Comparison of ENCODE assay signal across 20 cellular contexts in the genomic region with DNA sequence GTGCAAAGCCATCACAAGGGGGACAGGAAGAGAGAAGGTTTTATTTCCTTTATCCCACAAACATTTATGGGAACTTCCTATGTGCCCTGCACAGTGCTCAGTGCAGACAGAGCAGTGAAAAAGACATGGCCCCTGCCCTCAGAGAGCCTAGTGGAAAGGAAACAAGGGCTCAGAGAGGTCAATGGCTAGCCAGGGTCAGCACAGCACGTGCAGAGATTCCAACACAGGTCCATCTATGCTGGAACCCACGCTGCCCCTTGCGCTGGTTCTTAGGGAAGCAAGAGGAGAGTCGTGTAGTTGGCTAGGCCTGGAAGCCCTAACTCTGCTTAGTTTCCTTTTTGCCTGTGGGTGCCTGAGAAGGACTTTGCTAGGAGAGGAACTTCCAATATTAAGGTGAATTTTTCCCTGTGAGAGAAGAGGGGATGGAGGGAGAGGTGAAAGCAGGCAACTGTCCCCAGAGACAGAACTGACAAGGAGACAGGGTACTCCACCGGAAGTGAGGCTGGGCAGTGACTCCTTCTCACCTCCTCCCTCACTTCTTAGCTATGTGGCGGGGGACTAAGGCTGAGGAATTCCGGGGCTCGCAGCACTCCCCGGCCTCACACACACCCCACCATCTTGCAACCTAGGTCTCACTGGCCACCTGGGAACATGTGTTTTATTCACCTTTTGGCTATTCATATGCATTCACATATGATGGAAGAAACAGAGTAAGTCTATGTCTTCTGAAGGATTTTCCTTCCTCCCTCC. TPM values are rescaled to one million over a fixed set of nuclear protein-coding genes. Genes with fewer than 3 reads are reported as not detected.
DNase-seq lines count a peak whose midpoint lies in the region; ATAC-seq, FAIRE-seq and TF ChIP-seq lines count a peak whose summit lies in the region.
"Had no signal": no experiment of that assay in that cellular context is flagged by ENCODE, and none has a peak within 500 bp of the region (broad histone marks: within the 10 kb centered on the region; RNA-seq: fewer than 3 reads in every experiment).

No MANE protein-coding gene starts in this region.

- H3K4me2 ChIP-seq in IMR-90 (ENCODE audit: low read depth, low read length) = no peak overlapping the region
- H3K4me2 ChIP-seq in H1 (ENCODE audit: insufficient read depth in 1 of 2, low read depth in 2 of 2, low read length in 2 of 2) = no peak overlapping the region
- H3K4me2 ChIP-seq in osteoblast (ENCODE audit: insufficient read depth, low read length) = no peak overlapping the region
- H3K4me2 ChIP-seq: A549, KMS-11 had no signal

- peaks cover 17% of the 10 kb centered on the region for H3K36me3 ChIP-seq in CD4-positive, CD25-positive, alpha-beta regulatory T cell (ENCODE audit: control insufficient read depth, insufficient read depth, low read length)
- H3K36me3 ChIP-seq in IMR-90 (ENCODE audit: control insufficient read depth, insufficient read depth, low read length) (peaks cover 3% of the 10 kb centered on the region; the same call in 1 of the 2 replicates), H1 (ENCODE audit: control insufficient read depth in 2 of 4, insufficient read depth in 4 of 4, low read length in 3 of 4) (peaks cover 3 to 15% (median 9%) of the 10 kb centered on the region in 4 experiments; a peak in 4 of 8 replicates), psoas muscle (ENCODE audit: insufficient read depth in 1 of 2, low read depth in 1 of 2) (no peaks in the 10 kb centered on the region), osteoblast (ENCODE audit: insufficient read depth, low read length) (no peaks in the 10 kb centered on the region)
- H3K36me3 ChIP-seq: SJSA1 had no signal

- FAIRE-seq in H1 (lab: Jason Lieb, UNC) = no peak
- FAIRE-seq: A549, GM12891, GM19239 had no signal

- 77% methylated on average over 3 of the region's 9 CpGs; no CpG with 5 or more reads in 1 of the 2 experiments for WGBS in IMR-90 (ENCODE audit: extremely low coverage in 2 of 2, insufficient read length in 1 of 2), 2 experiments
- WGBS in H1 (ENCODE audit: extremely low coverage in 1 of 2, insufficient coverage in 1 of 2, insufficient read length in 1 of 2, insufficient replicate concordance in 2 of 2, low coverage in 1 of 2, low lambda C conversion rate in 2 of 2, missing lambda C conversion rate in 1 of 2), 2 experiments = 93% methylated on average over 9 of the region's 9 CpGs; no CpG with 5 or more reads in 1 of the 2 experiments
- 92 to 94% (median 93%) methylated on average over 9 of the region's 9 CpGs for WGBS in psoas muscle, 3 donors

- H2BK12ac ChIP-seq in H1 (ENCODE audit: low read depth, low read length) = no peak overlapping the region

- H3K79me2 ChIP-seq in H1 (ENCODE audit: control insufficient read depth in 1 of 2, insufficient read depth in 2 of 2, low read length in 2 of 2) = peaks cover 0 to 5% of the 10 kb centered on the region in 2 experiments; a peak in 1 of 4 replicates
- no peaks in the 10 kb centered on the region for H3K79me2 ChIP-seq in osteoblast (ENCODE audit: insufficient read depth, low read length)

- H2BK15ac ChIP-seq in IMR-90 (ENCODE audit: low read depth, low read length) (no peak overlapping the region), H1 (ENCODE audit: low read length) (no peak overlapping the region)

- H3K56ac ChIP-seq in IMR-90 (ENCODE audit: extremely low read depth, insufficient read depth, low read length) (no peak overlapping the region), H1 (replicated peaks; ENCODE audit: insufficient read length, low read depth, low read length) (no peak overlapping the region)

- H3K4me3 Mint-ChIP-seq in CD4-positive, CD25-positive, alpha-beta regulatory T cell = no peak overlapping the region

- H3K14ac ChIP-seq in IMR-90 (replicated peaks; ENCODE audit: low read depth, low read length) = no peak overlapping the region
- no peak overlapping the region for H3K14ac ChIP-seq in H1 (ENCODE audit: insufficient read length)

- H3K18ac ChIP-seq in IMR-90 (ENCODE audit: low read depth, low read length) (no peak overlapping the region), H1 (ENCODE audit: extremely low read depth, low read length) (peak overlapping the region; percentile 41; the same call in 1 of the 2 replicates)

- TF ChIP-seq RAD21 in IMR-90 (IDR thresholded peaks at IDR 0.05; ENCODE audit: low read length) = no peak
- no peak for TF ChIP-seq RAD21 in H1 (IDR thresholded peaks at IDR 0.05 in 1 of 2, conservative IDR thresholded peaks at IDR 0.05 in 1 of 2; ENCODE audit: low read depth in 2 of 2, low read length in 2 of 2)

- H4K91ac ChIP-seq in IMR-90 (ENCODE audit: insufficient read depth, low read depth, low read length) (no peak overlapping the region), H1 (replicated peaks; ENCODE audit: insufficient read length, low read length) (no peak overlapping the region)

- no peak overlapping the region for H3K23ac ChIP-seq in IMR-90 (ENCODE audit: low read depth, low read length)
- no peak overlapping the region for H3K23ac ChIP-seq in H1 (ENCODE audit: insufficient read length)

- TF ChIP-seq EP300 in H1 (IDR thresholded peaks at IDR 0.05; ENCODE audit: borderline replicate concordance in 1 of 2, low read depth in 2 of 2, low read length in 2 of 2) = no peak

- no peak overlapping the region for H2BK120ac ChIP-seq in IMR-90 (ENCODE audit: low read depth, low read length)
- H2BK120ac ChIP-seq in H1 (replicated peaks; ENCODE audit: low read depth, low read length) = no peak overlapping the region

- peak overlapping the region in 2 of 3 donors; percentile 2 to 52 for H3K27ac Mint-ChIP-seq in CD4-positive, CD25-positive, alpha-beta regulatory T cell

- peaks cover 0 to 2% (median 0%) of the 10 kb centered on the region in 7 donors for H3K9me3 Mint-ChIP-seq in CD4-positive, CD25-positive, alpha-beta regulatory T cell
- H3K9me3 Mint-ChIP-seq: CD4-positive, alpha-beta memory T cell had no signal

- in situ Hi-C loops in IMR-90 (cut with MboI; ENCODE audit: low sequenced_read_pairs) = no loop called here

- H3K27me3 Mint-ChIP-seq in CD4-positive, CD25-positive, alpha-beta regulatory T cell = no peaks in the 10 kb centered on the region
- H3K27me3 Mint-ChIP-seq: CD4-positive, alpha-beta memory T cell had no signal

- no peak for TF ChIP-seq CTCF in IMR-90 (conservative IDR thresholded peaks at IDR 0.05; ENCODE audit: low read depth, low read length)
- TF ChIP-seq CTCF in H1 (IDR thresholded peaks at IDR 0.05; ENCODE audit: control extremely low read depth in 1 of 3, insufficient read depth in 1 of 3, low read depth in 1 of 3, low read length in 3 of 3) = no peak
- no peak for TF ChIP-seq CTCF in psoas muscle (IDR thresholded peaks at IDR 0.05)
- no peak for TF ChIP-seq CTCF in osteoblast (IDR thresholded peaks at IDR 0.05; ENCODE audit: extremely low read depth, low read depth, low read length)

- no peak for DNase-seq in CD4-positive, CD25-positive, alpha-beta regulatory T cell
- DNase-seq in IMR-90 (no peak), H1 (ENCODE audit: low read depth in 1 of 2, low spot score in 2 of 2) (no peak), psoas muscle (no peak), osteoblast (ENCODE audit: insufficient read length, low spot score, missing footprints) (no peak), NCI-H774 (lab: John Stamatoyannopoulos, UW) (no peak)
- DNase-seq: Calu3; CD4-positive, alpha-beta memory T cell; EL; MV-4-11; NCI-H187 treated with DMSO at 0.1 percent for 48 hours; NCI-H2227 treated with DMSO at 0.1 percent for 48 hours; NCI-H510A treated with DMSO at 0.1 percent for 48 hours had no signal

- H2BK20ac ChIP-seq in IMR-90 (ENCODE audit: low read depth, low read length) = no peak overlapping the region
- H2BK20ac ChIP-seq in H1 (ENCODE audit: low read length) = no peak overlapping the region

- H3K23me2 ChIP-seq in H1 (ENCODE audit: low read depth, low read length) = no peaks in the 10 kb centered on the region

- H3K4ac ChIP-seq in IMR-90 (ENCODE audit: low read depth, low read length) (no peak overlapping the region), H1 (replicated peaks; ENCODE audit: insufficient read length, low read depth, low read length) (no peak overlapping the region)

- TF ChIP-seq POLR2A in IMR-90 (IDR thresholded peaks at IDR 0.05; ENCODE audit: low read depth, low read length) (no peak), H1 (IDR thresholded peaks at IDR 0.05; ENCODE audit: control extremely low read depth in 1 of 2, low read depth in 2 of 2, low read length in 2 of 2) (no peak)

- BruUV-seq in IMR-90 (replicated peaks; lab: Mats Ljungman, UMichigan) = no TSS peak

- H3K9me1 ChIP-seq in IMR-90 (ENCODE audit: insufficient read depth, low read length) = peaks cover 2% of the 10 kb centered on the region; the same call in 1 of the 2 replicates

- no peak overlapping the region for H3K4me3 ChIP-seq in CD4-positive, CD25-positive, alpha-beta regulatory T cell (ENCODE audit: low read depth, low read length)
- no peak overlapping the region for H3K4me3 ChIP-seq in IMR-90 (ENCODE audit: insufficient read depth, low read depth, low read length)
- H3K4me3 ChIP-seq in H1 (ENCODE audit: extremely low read depth in 1 of 4, insufficient read depth in 2 of 4, low read depth in 3 of 4, low read length in 4 of 4) = no peak overlapping the region
- H3K4me3 ChIP-seq in psoas muscle = no peak overlapping the region
- no peak overlapping the region for H3K4me3 ChIP-seq in osteoblast (ENCODE audit: insufficient read depth, low read length)
- H3K4me3 ChIP-seq: A549, SJSA1 had no signal

- H4K8ac ChIP-seq in IMR-90 (ENCODE audit: low read depth in 2 of 2, low read length in 2 of 2) = no peak overlapping the region
- H4K8ac ChIP-seq in H1 (ENCODE audit: extremely low read depth, insufficient read depth, low read length) = no peak overlapping the region

- no peak overlapping the region for H2AFZ ChIP-seq in IMR-90 (replicated peaks; ENCODE audit: low read length, poor library complexity)
- H2AFZ ChIP-seq in H1 (ENCODE audit: low read length) = no peak overlapping the region
- no peak overlapping the region for H2AFZ ChIP-seq in osteoblast (ENCODE audit: low read length)

- H3K27ac ChIP-seq in CD4-positive, CD25-positive, alpha-beta regulatory T cell (ENCODE audit: insufficient read depth, low read length, poor library complexity, severe bottlenecking) = no peak overlapping the region
- H3K27ac ChIP-seq in IMR-90 (ENCODE audit: insufficient read depth, low read length) (no peak overlapping the region), H1 (ENCODE audit: low read depth, low read length) (no peak overlapping the region), psoas muscle (peak overlapping the region; percentile 96), osteoblast (ENCODE audit: low read depth, low read length) (no peak overlapping the region)
- H3K27ac ChIP-seq: A549, KMS-11, SJSA1 had no signal

- H3K4me1 Mint-ChIP-seq in CD4-positive, CD25-positive, alpha-beta regulatory T cell = peaks cover 0 to 19% (median 6%) of the 10 kb centered on the region in 4 donors

- no peaks in the 10 kb centered on the region; a peak in 1 of 4 replicates for H3K79me1 ChIP-seq in IMR-90 (ENCODE audit: low read depth in 1 of 2, low read length in 2 of 2)
- H3K79me1 ChIP-seq in H1 (ENCODE audit: low read depth, low read length) = peaks cover 2% of the 10 kb centered on the region; the same call in 1 of the 2 replicates

- intact Hi-C loops in IMR-90 (cut with micrococcal nuclease) = no loop called here
- intact Hi-C loops in psoas muscle (cut with DNase I) = no loop called here

- POLR2A ChIA-PET in IMR-90 (lab: Charles Lee; ENCODE audit: unreplicated experiment) (no interaction called here), H1 (lab: Charles Lee; ENCODE audit: partially characterized antibody) (interaction anchor here (1.1 to 2.2 kb wide), 4 partner anchors 10 to 40 kb away, joined by 3 to 9 read pairs (median 5); partner anchors contain the start of gene CHURC1)

- CTCF ChIA-PET in IMR-90 (lab: Yijun Ruan, JAX) = no interaction called here
- CTCF ChIA-PET in H1 (lab: Charles Lee; ENCODE audit: partially characterized antibody) = interaction anchor here (0.8 to 4.1 kb wide), 14 partner anchors 8 to 132 kb away, joined by 3 to 25 read pairs (median 8); partner anchors contain the start of genes CHURC1 and GPX2

- H2AK5ac ChIP-seq in IMR-90 (ENCODE audit: low read depth, low read length) (no peak overlapping the region), H1 (ENCODE audit: low read depth, low read length) (0 out of 2 replicates have a peak overlapping the region, but pooled peaks have one; percentile 6)

- no peaks in the 10 kb centered on the region for H3K27me3 ChIP-seq in CD4-positive, CD25-positive, alpha-beta regulatory T cell (ENCODE audit: control insufficient read depth, insufficient read depth, low read length)
- H3K27me3 ChIP-seq in IMR-90 (ENCODE audit: control insufficient read depth, insufficient read depth, low read length) (no peaks in the 10 kb centered on the region), H1 (replicated peaks in 1 of 4; ENCODE audit: control insufficient read depth in 3 of 4, extremely low read depth in 1 of 4, insufficient read depth in 3 of 4, low read length in 3 of 4) (no peaks in the 10 kb centered on the region), psoas muscle (ENCODE audit: insufficient read depth in 3 of 3, low read length in 2 of 3) (no peaks in the 10 kb centered on the region), osteoblast (ENCODE audit: insufficient read depth, low read length) (no peaks in the 10 kb centered on the region)
- H3K27me3 ChIP-seq: SJSA1 had no signal

- dilution Hi-C loops in IMR-90 (cut with HindIII; ENCODE audit: low sequenced_read_pairs, unreplicated experiment) = no loop called here

- no peak overlapping the region for H4K5ac ChIP-seq in IMR-90 (ENCODE audit: low read depth, low read length)
- H4K5ac ChIP-seq in H1 (ENCODE audit: insufficient read length, low read depth, low read length) = no peak overlapping the region

- H3K9me3 ChIP-seq in CD4-positive, CD25-positive, alpha-beta regulatory T cell (ENCODE audit: control insufficient read depth in 2 of 2, low read length in 2 of 2) = no peaks in the 10 kb centered on the region
- H3K9me3 ChIP-seq in IMR-90 (ENCODE audit: control insufficient read depth, insufficient read depth, low read length) (no peaks in the 10 kb centered on the region), H1 (ENCODE audit: insufficient read depth in 2 of 2, low read depth in 1 of 2, low read length in 1 of 2) (no peaks in the 10 kb centered on the region), psoas muscle (no peaks in the 10 kb centered on the region), osteoblast (ENCODE audit: low read depth, low read length) (peaks cover 6% of the 10 kb centered on the region)
- H3K9me3 ChIP-seq: A549, SJSA1 had no signal

- H3K36me3 Mint-ChIP-seq in CD4-positive, CD25-positive, alpha-beta regulatory T cell = peaks cover 28% of the 10 kb centered on the region

- peak overlapping the region; percentile 15 for H2AK9ac ChIP-seq in IMR-90 (replicated peaks; ENCODE audit: low read depth, low read length, poor library complexity)

- H3K9ac ChIP-seq in IMR-90 (ENCODE audit: low read depth, low read length) = no peak overlapping the region
- no peak overlapping the region for H3K9ac ChIP-seq in H1 (replicated peaks in 1 of 4; ENCODE audit: extremely low read depth in 1 of 4, low read depth in 3 of 4, low read length in 3 of 4)
- H3K9ac ChIP-seq: KMS-11 had no signal

- H2BK5ac ChIP-seq in IMR-90 (ENCODE audit: low read depth, low read length, poor library complexity, severe bottlenecking) (no peak overlapping the region), H1 (ENCODE audit: low read depth, low read length) (0 out of 2 replicates have a peak overlapping the region, but pooled peaks have one; percentile 41)

- H3K4me1 ChIP-seq in CD4-positive, CD25-positive, alpha-beta regulatory T cell (ENCODE audit: control insufficient read depth, insufficient read depth, low read length, poor library complexity, severe bottlenecking) = no peaks in the 10 kb centered on the region
- no peaks in the 10 kb centered on the region for H3K4me1 ChIP-seq in IMR-90 (ENCODE audit: control insufficient read depth, insufficient read depth, low read length)
- H3K4me1 ChIP-seq in H1 (replicated peaks in 1 of 4; ENCODE audit: control insufficient read depth in 3 of 4, insufficient read depth in 4 of 4, low read length in 3 of 4) = peaks cover 5 to 16% (median 15%) of the 10 kb centered on the region in 4 experiments; a peak in 6 of 7 replicates
- peaks cover 34% of the 10 kb centered on the region for H3K4me1 ChIP-seq in psoas muscle
- no peaks in the 10 kb centered on the region for H3K4me1 ChIP-seq in osteoblast (ENCODE audit: insufficient read depth, low read length)
- H3K4me1 ChIP-seq: A549, SJSA1 had no signal

- ATAC-seq in CD4-positive, CD25-positive, alpha-beta regulatory T cell (ENCODE audit: low read depth in 2 of 2) = no peak
- no peak for ATAC-seq in IMR-90 (ENCODE audit: low read depth)
- ATAC-seq in psoas muscle = no peak
- ATAC-seq in GM21528 (IDR thresholded peaks at IDR 0.05; ENCODE audit: low FRiP score, unreplicated experiment) = no peak
- ATAC-seq: A549 had no signal

- H4K20me1 ChIP-seq in IMR-90 (ENCODE audit: insufficient read depth, low read length) (no peaks in the 10 kb centered on the region), H1 (replicated peaks in 1 of 2; ENCODE audit: control insufficient read depth in 1 of 2, insufficient read depth in 2 of 2, low read length in 2 of 2) (peaks cover 0 to 2% of the 10 kb centered on the region in 2 experiments), osteoblast (ENCODE audit: insufficient read depth, low read length) (peaks cover 3% of the 10 kb centered on the region)

RNA-seq across cellular contexts. Expression of gene GPX2, which starts 12.1 kb away (rescaled TPM):
- total RNA-seq in CD4-positive, CD25-positive, alpha-beta regulatory T cell = not detected
- polyA plus RNA-seq in CD4-positive, CD25-positive, alpha-beta regulatory T cell = under 1 TPM in 2 of 4 donors, not detected in 2; 0.54 to 0.94 TPM
- total RNA-seq in IMR-90 (2012; rRNA removed) (not detected in 2 replicates), psoas muscle (not detected), osteoblast (not detected in 2 replicates)
- polyA plus RNA-seq in IMR-90 (2012; rRNA removed) (not detected in 2 replicates), H1 (2011; rRNA removed) (0.49 and 0.89 TPM in 2 replicates), psoas muscle (under 1 TPM in 2 of 3 donors, not detected in 1; 0.04 to 0.21 TPM)
- not detected in 2 replicates for polyA plus RNA-seq in IMR-90 (2012; cell fraction: cytosol; rRNA removed)
- polyA plus RNA-seq in IMR-90 (2012; cell fraction: nucleus; rRNA removed; ENCODE audit: low replicate concordance) = 0.30 TPM in 1 of 2 replicates, not detected in the other
- total RNA-seq in H1 (2021; fragmentation: NEBNext Ultra II Directional; extraction: Animal tissue kit (Norgen Biotek cat#: 25700)) = 0.30 and 0.50 TPM in 2 replicates
- polyA plus RNA-seq in H1 (2011; cell fraction: cytosol; rRNA removed) = 0.61 TPM
- polyA plus RNA-seq in H1 (2011; cell fraction: nucleus; rRNA removed) = 0.66 TPM
- 0.50 to 0.96 TPM (median 0.64 TPM) in 3 of 4 replicates, not detected in the other for polyA plus RNA-seq in H1 (2012, experiment 1 of 2)
- polyA plus RNA-seq in H1 (2012, experiment 2 of 2) = 1.5 TPM
- 0.36 TPM for polyA plus RNA-seq in H1 (2013, experiment 1 of 2)
- polyA plus RNA-seq in H1 (2013, experiment 2 of 2) = 0.46 TPM
- polyA minus RNA-seq in H1 (2011; rRNA and poly(A)+ RNA removed) = 0.38 and 0.56 TPM in 2 replicates
- polyA minus RNA-seq in H1 (2011; cell fraction: cytosol; rRNA and poly(A)+ RNA removed) = not detected
- polyA minus RNA-seq in H1 (2011; cell fraction: nucleus; rRNA and poly(A)+ RNA removed) = not detected
- total RNA-seq: CD4-positive, alpha-beta memory T cell; H4; SJSA1 had no signal
- polyA plus RNA-seq: CD4-positive, alpha-beta memory T cell had no signal

RNA-seq across cellular contexts. Expression of gene RAB15, which starts 17.5 kb away (rescaled TPM):
- total RNA-seq in CD4-positive, CD25-positive, alpha-beta regulatory T cell = 6.5 TPM
- 1 to 10 TPM; 3.0 to 4.7 (median 3.2) TPM for polyA plus RNA-seq in CD4-positive, CD25-positive, alpha-beta regulatory T cell
- total RNA-seq in IMR-90 (2012; rRNA removed) (3.3 and 3.4 TPM in 2 replicates), psoas muscle (10 to 100 TPM; 18.0 to 61.9 (median 24.2) TPM), osteoblast (4.0 and 4.1 TPM in 2 replicates)
- polyA plus RNA-seq in IMR-90 (2012; rRNA removed) (7.0 and 7.8 TPM in 2 replicates), H1 (2011; rRNA removed) (38.8 and 63.4 TPM in 2 replicates), psoas muscle (1 to 10 TPM; 3.1 to 8.6 (median 3.3) TPM)
- 4.5 and 5.1 TPM in 2 replicates for polyA plus RNA-seq in IMR-90 (2012; cell fraction: cytosol; rRNA removed)
- 15.7 and 20.4 TPM in 2 replicates for polyA plus RNA-seq in IMR-90 (2012; cell fraction: nucleus; rRNA removed; ENCODE audit: low replicate concordance)
- 58.1 and 59.2 TPM in 2 replicates for total RNA-seq in H1 (2021; fragmentation: NEBNext Ultra II Directional; extraction: Animal tissue kit (Norgen Biotek cat#: 25700))
- polyA plus RNA-seq in H1 (2011; cell fraction: cytosol; rRNA removed) = 37.8 TPM
- polyA plus RNA-seq in H1 (2011; cell fraction: nucleus; rRNA removed) = 46.7 TPM
- polyA plus RNA-seq in H1 (2012, experiment 1 of 2) = 35.3 to 39.3 TPM (median 37.0 TPM) in 4 replicates
- 35.0 TPM for polyA plus RNA-seq in H1 (2012, experiment 2 of 2)
- 29.4 TPM for polyA plus RNA-seq in H1 (2013, experiment 1 of 2)
- polyA plus RNA-seq in H1 (2013, experiment 2 of 2) = 30.4 TPM
- polyA minus RNA-seq in H1 (2011; rRNA and poly(A)+ RNA removed) = 25.9 and 31.7 TPM in 2 replicates
- 15.9 TPM for polyA minus RNA-seq in H1 (2011; cell fraction: cytosol; rRNA and poly(A)+ RNA removed)
- 14.5 TPM for polyA minus RNA-seq in H1 (2011; cell fraction: nucleus; rRNA and poly(A)+ RNA removed)

RNA-seq across cellular contexts. Expression of gene FNTB, which starts 32.0 kb away (rescaled TPM):
- total RNA-seq in CD4-positive, CD25-positive, alpha-beta regulatory T cell = 15.5 TPM
- polyA plus RNA-seq in CD4-positive, CD25-positive, alpha-beta regulatory T cell = 1 to 10 TPM; 6.3 to 9.8 (median 7.7) TPM
- total RNA-seq in IMR-90 (2012; rRNA removed) (8.1 and 9.9 TPM in 2 replicates), psoas muscle (10 to 100 TPM; 18.8 to 28.8 (median 20.1) TPM), osteoblast (12.7 and 18.9 TPM in 2 replicates)
- polyA plus RNA-seq in IMR-90 (2012; rRNA removed) (17.8 and 18.5 TPM in 2 replicates), H1 (2011; rRNA removed) (19.3 and 20.7 TPM in 2 replicates), psoas muscle (10 to 100 TPM; 10.2 to 25.4 (median 11.9) TPM)
- polyA plus RNA-seq in IMR-90 (2012; cell fraction: cytosol; rRNA removed) = 11.6 and 15.5 TPM in 2 replicates
- polyA plus RNA-seq in IMR-90 (2012; cell fraction: nucleus; rRNA removed; ENCODE audit: low replicate concordance) = 24.1 and 27.4 TPM in 2 replicates
- 13.8 and 16.0 TPM in 2 replicates for total RNA-seq in H1 (2021; fragmentation: NEBNext Ultra II Directional; extraction: Animal tissue kit (Norgen Biotek cat#: 25700))
- polyA plus RNA-seq in H1 (2011; cell fraction: cytosol; rRNA removed) = 21.8 TPM
- polyA plus RNA-seq in H1 (2011; cell fraction: nucleus; rRNA removed) = 30.2 TPM
- polyA plus RNA-seq in H1 (2012, experiment 1 of 2) = 12.4 to 17.8 TPM (median 16.1 TPM) in 4 replicates
- polyA plus RNA-seq in H1 (2012, experiment 2 of 2) = 16.3 TPM
- polyA plus RNA-seq in H1 (2013, experiment 1 of 2) = 9.0 TPM
- polyA plus RNA-seq in H1 (2013, experiment 2 of 2) = 8.3 TPM
- polyA minus RNA-seq in H1 (2011; rRNA and poly(A)+ RNA removed) = 30.5 and 33.3 TPM in 2 replicates
- 21.4 TPM for polyA minus RNA-seq in H1 (2011; cell fraction: cytosol; rRNA and poly(A)+ RNA removed)
- 22.4 TPM for polyA minus RNA-seq in H1 (2011; cell fraction: nucleus; rRNA and poly(A)+ RNA removed)

RNA-seq across cellular contexts. Expression of gene CHURC1, which starts 40.4 kb away (rescaled TPM):
- 95.3 TPM for total RNA-seq in CD4-positive, CD25-positive, alpha-beta regulatory T cell
- polyA plus RNA-seq in CD4-positive, CD25-positive, alpha-beta regulatory T cell = 100 to 1,000 TPM; 171 to 228 (median 188) TPM
- total RNA-seq in IMR-90 (2012; rRNA removed) = 38.0 and 51.9 TPM in 2 replicates
- 65.1 and 69.5 TPM in 2 replicates for polyA plus RNA-seq in IMR-90 (2012; rRNA removed)
- 7.7 and 33.2 TPM in 2 replicates for polyA plus RNA-seq in IMR-90 (2012; cell fraction: cytosol; rRNA removed)
- 2.5 and 15.1 TPM in 2 replicates for polyA plus RNA-seq in IMR-90 (2012; cell fraction: nucleus; rRNA removed; ENCODE audit: low replicate concordance)
- total RNA-seq in H1 (2021; fragmentation: NEBNext Ultra II Directional; extraction: Animal tissue kit (Norgen Biotek cat#: 25700)) = 50.2 and 55.6 TPM in 2 replicates
- 44.8 and 59.3 TPM in 2 replicates for polyA plus RNA-seq in H1 (2011; rRNA removed)
- 43.3 TPM for polyA plus RNA-seq in H1 (2011; cell fraction: cytosol; rRNA removed)
- polyA plus RNA-seq in H1 (2011; cell fraction: nucleus; rRNA removed) = 11.4 TPM
- polyA plus RNA-seq in H1 (2012, experiment 1 of 2) = 31.2 to 64.3 TPM (median 43.5 TPM) in 4 replicates
- 35.9 TPM for polyA plus RNA-seq in H1 (2012, experiment 2 of 2)
- polyA plus RNA-seq in H1 (2013, experiment 1 of 2) = 149 TPM
- polyA plus RNA-seq in H1 (2013, experiment 2 of 2) = 132 TPM
- 9.7 and 14.7 TPM in 2 replicates for polyA minus RNA-seq in H1 (2011; rRNA and poly(A)+ RNA removed)
- polyA minus RNA-seq in H1 (2011; cell fraction: cytosol; rRNA and poly(A)+ RNA removed) = 6.9 TPM
- 37.0 TPM for polyA minus RNA-seq in H1 (2011; cell fraction: nucleus; rRNA and poly(A)+ RNA removed)
- 100 to 1,000 TPM in 2 of 4 donors, 10 to 100 TPM in 2; 77.9 to 112 (median 94.1) TPM for total RNA-seq in psoas muscle
- 10 to 100 TPM; 31.4 to 67.7 (median 53.4) TPM for polyA plus RNA-seq in psoas muscle
- 79.6 and 100 TPM in 2 replicates for total RNA-seq in osteoblast
